ENCODE assay signal across 8 cellular contexts in genomic region chr13:39035799-39036198, GRCh38. TPM values are rescaled to one million over a fixed set of nuclear protein-coding genes. Genes with fewer than 3 reads are reported as not detected.
DNase-seq lines count a peak whose midpoint lies in the region; ATAC-seq and TF ChIP-seq lines count a peak whose summit lies in the region.
"Had no signal": no experiment of that assay in that cellular context is flagged by ENCODE, and none has a peak within 500 bp of the region (broad histone marks: within the 10 kb centered on the region; RNA-seq: fewer than 3 reads in every experiment).

No MANE protein-coding gene starts in this region.

- WGBS in spleen, 5 donors: 28 to 35% (median 33%) methylated on average over 2 of the region's 2 CpGs

- H3K9me3 Mint-ChIP-seq in HFFc6 (no peaks in the 10 kb centered on the region), glutamatergic neuron (ENCODE audit: unreplicated experiment) (peaks cover 11% of the 10 kb centered on the region)

- H3K36me3 Mint-ChIP-seq in HFFc6 (ENCODE audit: low read depth): peaks cover 4% of the 10 kb centered on the region; the same call in 1 of the 2 replicates
- no peaks in the 10 kb centered on the region for H3K36me3 Mint-ChIP-seq in glutamatergic neuron (ENCODE audit: unreplicated experiment)

- H3K36me3 ChIP-seq in spleen (peaks cover 0 to 17% (median under 1%) of the 10 kb centered on the region in 6 donors), mucosa of descending colon (ENCODE audit: low read depth) (no peaks in the 10 kb centered on the region)

- H3K4me3 Mint-ChIP-seq in HFFc6 (peak overlapping the region; percentile 97), glutamatergic neuron (ENCODE audit: unreplicated experiment) (peak overlapping the region; percentile 90)

- H3K4me3 ChIP-seq in WI38 (ENCODE audit: low read depth, low read length): peak overlapping the region; percentile 72
- H3K4me3 ChIP-seq in spleen: peak overlapping the region in 7 of 8 donors; percentile 55 to 98 (median 92)
- no peak overlapping the region for H3K4me3 ChIP-seq in mucosa of descending colon

- peak overlapping the region in 1 of 8 donors; percentile 15 for H3K27ac ChIP-seq in spleen

- ATAC-seq in mucosa of descending colon (no peak), HG03354 (IDR thresholded peaks at IDR 0.05; ENCODE audit: poor library complexity, severe bottlenecking, unreplicated experiment) (no peak)

- H3K27me3 Mint-ChIP-seq in HFFc6 (ENCODE audit: insufficient read depth) (peaks cover 2% of the 10 kb centered on the region; the same call in 1 of the 2 replicates), glutamatergic neuron (ENCODE audit: unreplicated experiment) (peaks cover 2% of the 10 kb centered on the region)

- no peaks in the 10 kb centered on the region for H3K27me3 ChIP-seq in spleen (replicated peaks in 1 of 7)
- H3K27me3 ChIP-seq: neutrophil had no signal

- no peak for TF ChIP-seq CTCF in HFFc6 (IDR thresholded peaks at IDR 0.05)
- no peak for TF ChIP-seq CTCF in WI38 (IDR thresholded peaks at IDR 0.05; ENCODE audit: low read depth, low read length)
- TF ChIP-seq CTCF in glutamatergic neuron (IDR thresholded peaks at IDR 0.05; ENCODE audit: partially characterized antibody, unreplicated experiment): no peak
- TF ChIP-seq CTCF in spleen (IDR thresholded peaks at IDR 0.05 in 8 of 11, conservative IDR thresholded peaks at IDR 0.05 in 3 of 11): no peak
- TF ChIP-seq CTCF in mucosa of descending colon (IDR thresholded peaks at IDR 0.05): no peak

- intact Hi-C loops in spleen (cut with DNase I; ENCODE audit: low total_unique reads) (no loop called here), mucosa of descending colon (cut with DNase I, micrococcal nuclease) (no loop called here)

- H3K9me3 ChIP-seq in spleen (no peaks in the 10 kb centered on the region), mucosa of descending colon (no peaks in the 10 kb centered on the region)
- H3K9me3 ChIP-seq: neutrophil had no signal

- peak overlapping the region; percentile 64 for H3K27ac Mint-ChIP-seq in HFFc6
- H3K27ac Mint-ChIP-seq in glutamatergic neuron (ENCODE audit: unreplicated experiment): peak overlapping the region; percentile 96

- H3K4me1 ChIP-seq in spleen (peaks cover 31 to 85% (median 62%) of the 10 kb centered on the region in 6 donors), mucosa of descending colon (ENCODE audit: low read depth) (peaks cover 21% of the 10 kb centered on the region)

- no peak for TF ChIP-seq POLR2A in spleen (IDR thresholded peaks at IDR 0.05)

- DNase-seq in HFFc6 (no peak), glutamatergic neuron (no peak), spleen (no peak), mucosa of descending colon (no peak), T1000 (lab: John Stamatoyannopoulos, UW) (no peak)

- peaks cover 38% of the 10 kb centered on the region for H3K4me1 Mint-ChIP-seq in HFFc6 (ENCODE audit: low read depth)
- peaks cover 19% of the 10 kb centered on the region for H3K4me1 Mint-ChIP-seq in glutamatergic neuron (ENCODE audit: low read depth, unreplicated experiment)

RNA-seq across cellular contexts. Expression of gene PROSER1, which starts 2.1 kb away (rescaled TPM):
- total RNA-seq in HFFc6 (2021; fragmentation: NEBNext Ultra II Directional; extraction: Animal tissue kit (Norgen Biotek cat#: 25700)): 10 to 100 TPM; 15.2 to 19.6 (median 18.3) TPM
- total RNA-seq in glutamatergic neuron (ENCODE audit: unreplicated experiment): 63.7 TPM
- total RNA-seq in spleen: 10 to 100 TPM; 31.9 to 52.2 (median 35.8) TPM
- polyA plus RNA-seq in spleen: 10 to 100 TPM; 12.8 to 17.7 (median 14.7) TPM
- total RNA-seq in mucosa of descending colon: 10 to 100 TPM; 37.4 to 45.0 (median 43.3) TPM

RNA-seq across cellular contexts. Expression of gene NHLRC3, which starts 2.5 kb away (rescaled TPM):
- 1 to 10 TPM; 7.3 to 9.6 (median 7.8) TPM for total RNA-seq in HFFc6 (2021; fragmentation: NEBNext Ultra II Directional; extraction: Animal tissue kit (Norgen Biotek cat#: 25700))
- total RNA-seq in glutamatergic neuron (ENCODE audit: unreplicated experiment): 16.2 TPM
- total RNA-seq in spleen: 10 to 100 TPM; 22.6 to 51.7 (median 38.8) TPM
- polyA plus RNA-seq in spleen: 10 to 100 TPM; 10.1 to 14.5 (median 11.2) TPM
- 10 to 100 TPM; 20.9 to 37.0 (median 33.5) TPM for total RNA-seq in mucosa of descending colon

RNA-seq across cellular contexts. Expression of gene STOML3, which starts 45.2 kb away (rescaled TPM):
- total RNA-seq in HFFc6 (2021; fragmentation: NEBNext Ultra II Directional; extraction: Animal tissue kit (Norgen Biotek cat#: 25700)): not detected
- not detected for total RNA-seq in glutamatergic neuron (ENCODE audit: unreplicated experiment)
- total RNA-seq in spleen: not detected
- polyA plus RNA-seq in spleen: not detected
- under 1 TPM in 1 of 3 donors, not detected in 2; 0.52 TPM for total RNA-seq in mucosa of descending colon
